In genomic region chr15:68228143-68228970, GRCh38 we compare ENCODE assay signal across 8 cellular contexts. TPM values are rescaled to one million over a fixed set of nuclear protein-coding genes. Genes with fewer than 3 reads are reported as not detected.
DNase-seq lines count a peak whose midpoint lies in the region; ATAC-seq, FAIRE-seq and TF ChIP-seq lines count a peak whose summit lies in the region.

No MANE protein-coding gene starts in this region.

- no peak for TF ChIP-seq POLR2A in K562 (conservative IDR thresholded peaks at IDR 0.05)

- peaks cover 18% of the 10 kb centered on the region for H4K20me1 ChIP-seq in K562 (replicated peaks; ENCODE audit: control insufficient read depth, insufficient read depth, low read length)

- peaks cover under 1% of the 10 kb centered on the region; the same call in 1 of the 2 replicates for H3K9me3 ChIP-seq in ES-I3 (ENCODE audit: control insufficient read depth, insufficient read depth, low read length)
- no peaks in the 10 kb centered on the region for H3K9me3 ChIP-seq in MG63
- H3K9me3 ChIP-seq in K562 (replicated peaks; ENCODE audit: control insufficient read depth, insufficient read depth, low read depth, low read length), result no peaks in the 10 kb centered on the region
- H3K9me3 ChIP-seq in liver (ENCODE audit: control insufficient read depth in 4 of 4, low read length in 3 of 4), result no peaks in the 10 kb centered on the region

- H3K27ac ChIP-seq in K562 (ENCODE audit: extremely low read depth, low read depth, low read length) (peak overlapping the region; percentile 95), liver (ENCODE audit: low read depth in 1 of 2, low read length in 2 of 2) (no peak overlapping the region)

- peaks cover 2% of the 10 kb centered on the region for H3K9me1 ChIP-seq in K562 (ENCODE audit: control insufficient read depth, insufficient read depth, low read length)

- H3K4me1 Mint-ChIP-seq in type B pancreatic cell (ENCODE audit: unreplicated experiment), result peaks cover 39% of the 10 kb centered on the region

- H3K4me2 ChIP-seq in K562 (ENCODE audit: insufficient read depth, low read length), result peak overlapping the region; percentile 99

- H3K4me3 Mint-ChIP-seq in type B pancreatic cell, result peak overlapping the region; percentile 94

- CTCF ChIA-PET in K562 (lab: Yijun Ruan, JAX; ENCODE audit: low intra/inter-chr PET ratio), result no interaction called here

- in situ Hi-C loops in K562 (cut with MboI), result no loop called here

- H3K27me3 Mint-ChIP-seq in type B pancreatic cell, result peaks cover 4% of the 10 kb centered on the region

- FAIRE-seq in K562 (lab: Jason Lieb, UNC), result peak; percentile 64

- H3K4me3 ChIP-seq in MG63, result peak overlapping the region; percentile 97
- peak overlapping the region; percentile 93 for H3K4me3 ChIP-seq in K562
- peak overlapping the region; percentile 64 to 87 (median 87) for H3K4me3 ChIP-seq in liver (ENCODE audit: low read depth in 1 of 3, low read length in 3 of 3)

- TF ChIP-seq CTCF in K562 (IDR thresholded peaks at IDR 0.05 in 2 of 3, conservative IDR thresholded peaks at IDR 0.05 in 1 of 3; ENCODE audit: insufficient read depth in 2 of 3, low read depth in 1 of 3, low read length in 3 of 3) (no peak), liver (IDR thresholded peaks at IDR 0.05; ENCODE audit: low read depth, low read length, missing input control) (no peak), type B pancreatic cell (conservative IDR thresholded peaks at IDR 0.05) (no peak)

- H2AFZ ChIP-seq in K562 (ENCODE audit: low read depth, low read length), result peak overlapping the region; percentile 91

- POLR2A ChIA-PET in K562 (lab: Yijun Ruan, JAX), result interaction anchor here (0.6 to 2.7 kb wide), 12 partner anchors 8 to 822 kb away, joined by 3 to 18 read pairs (median 3); partner anchors contain the start of gene FEM1B

- no peaks in the 10 kb centered on the region for H3K9me3 Mint-ChIP-seq in type B pancreatic cell

- no peaks in the 10 kb centered on the region for H3K27me3 ChIP-seq in MG63
- no peaks in the 10 kb centered on the region for H3K27me3 ChIP-seq in K562 (ENCODE audit: control insufficient read depth in 2 of 2, insufficient read depth in 2 of 2, low read length in 2 of 2)
- H3K27me3 ChIP-seq in liver (ENCODE audit: control insufficient read depth in 4 of 4, insufficient read depth in 4 of 4, low read length in 3 of 4), result no peaks in the 10 kb centered on the region

- intact Hi-C loops in K562 (cut with micrococcal nuclease), result no loop called here

- BruUV-seq in K562 (replicated peaks; lab: Mats Ljungman, UMichigan), result TSS peak; percentile 61

- H3K27ac Mint-ChIP-seq in type B pancreatic cell, result peak overlapping the region; percentile 91

- WGBS in K562 (ENCODE audit: insufficient coverage, low coverage, missing lambda C conversion rate), result 2% methylated on average over 25 of the region's 25 CpGs
- 43% methylated on average over 25 of the region's 25 CpGs for WGBS in liver

- peak overlapping the region; percentile 88 for H3K9ac ChIP-seq in ES-I3 (ENCODE audit: low read depth, low read length)
- H3K9ac ChIP-seq in K562 (ENCODE audit: insufficient read depth in 1 of 2, low read depth in 2 of 2, low read length in 2 of 2), result peak overlapping the region; percentile 88 to 99
- H3K9ac ChIP-seq in liver (ENCODE audit: low read depth in 1 of 2, low read length in 2 of 2), result peak overlapping the region; percentile 19 to 30

- peaks cover 61% of the 10 kb centered on the region for H3K79me2 ChIP-seq in K562 (ENCODE audit: control insufficient read depth, insufficient read depth, low read length)

- TF ChIP-seq EP300 in K562 (IDR thresholded peaks at IDR 0.05; ENCODE audit: low read length), result no peak

- peak; percentile 10 for ATAC-seq in K562
- ATAC-seq in HG03342 (IDR thresholded peaks at IDR 0.05; ENCODE audit: unreplicated experiment), result no peak
- no peak for ATAC-seq in GM18498 (IDR thresholded peaks at IDR 0.05; ENCODE audit: unreplicated experiment)

- H3K36me3 Mint-ChIP-seq in type B pancreatic cell, result peaks cover 6% of the 10 kb centered on the region

- H3K4me1 ChIP-seq in ES-I3 (ENCODE audit: insufficient read depth, low read length) (peaks cover 7% of the 10 kb centered on the region; the same call in 1 of the 2 replicates), K562 (replicated peaks in 1 of 2; ENCODE audit: control insufficient read depth in 2 of 2, insufficient read depth in 2 of 2, low read length in 2 of 2) (peaks cover 29 to 36% of the 10 kb centered on the region in 2 experiments), liver (ENCODE audit: control insufficient read depth in 4 of 4, insufficient read depth in 4 of 4, low read length in 3 of 4) (peaks cover 8 to 32% (median 24%) of the 10 kb centered on the region in 4 donors)

- DNase-seq in MG63, result peak; percentile 38
- DNase-seq in K562 (ENCODE audit: extremely low read depth in 1 of 4, low spot score in 3 of 4), result peak in 3 of 4 experiments; percentile 28 to 50 (median 29)
- peak; percentile 62 for DNase-seq in type B pancreatic cell (ENCODE audit: extremely low spot score, unreplicated experiment)
- DNase-seq in HPDE6-E6E7 (ENCODE audit: extremely low spot score), result no peak

- no peaks in the 10 kb centered on the region for H3K36me3 ChIP-seq in ES-I3 (ENCODE audit: insufficient read depth, low read length)
- H3K36me3 ChIP-seq in MG63, result peaks cover 35% of the 10 kb centered on the region
- H3K36me3 ChIP-seq in K562 (ENCODE audit: control insufficient read depth, insufficient read depth, low read length), result peaks cover 25% of the 10 kb centered on the region
- H3K36me3 ChIP-seq in liver (ENCODE audit: control insufficient read depth in 4 of 4, insufficient read depth in 3 of 4, low read depth in 1 of 4, low read length in 3 of 4), result no peaks in the 10 kb centered on the region

- TF ChIP-seq RAD21 in K562 (CRISPR knock-in tag; conservative IDR thresholded peaks at IDR 0.05 in 1 of 2, IDR thresholded peaks at IDR 0.05 in 1 of 2), result no peak
- TF ChIP-seq RAD21 in liver (IDR thresholded peaks at IDR 0.05), result no peak

RNA-seq across cellular contexts. Expression of gene CLN6, which starts 1.2 kb away (rescaled TPM):
- total RNA-seq in MG63 (2014; rRNA removed; shearing (Covaris generic); ENCODE audit: low replicate concordance), result 29.5 and 38.8 TPM in 2 replicates
- total RNA-seq in K562 (2011; cell fraction: chromatin; rRNA removed; ENCODE audit: low replicate concordance), result 161 and 267 TPM in 2 replicates
- 171 and 189 TPM in 2 replicates for total RNA-seq in K562 (2011; cell fraction: nucleolus; rRNA removed)
- 182 and 254 TPM in 2 replicates for total RNA-seq in K562 (2011; cell fraction: nucleoplasm; rRNA removed)
- 25.8 and 32.5 TPM in 2 replicates for total RNA-seq in K562 (2014; rRNA removed)
- 22.3 and 24.8 TPM in 2 replicates for total RNA-seq in K562 (2014; rRNA removed; fragmentation: Illumina TruSeq; extraction: Trizol)
- total RNA-seq in K562 (2015; rRNA removed; fragmentation: Illumina TruSeq; extraction: Trizol), result 34.8 and 39.3 TPM in 2 replicates
- total RNA-seq in K562 (2021), result 51.6 and 53.3 TPM in 2 replicates
- 46.0 and 47.3 TPM in 2 replicates for polyA plus RNA-seq in K562 (2011; rRNA removed)
- polyA plus RNA-seq in K562 (2011; cell fraction: cytosol; rRNA removed), result 70.0 and 134 TPM in 2 replicates
- polyA plus RNA-seq in K562 (2011; cell fraction: nucleus; rRNA removed), result 68.6 and 106 TPM in 2 replicates
- polyA plus RNA-seq in K562 (2012), result 36.7 and 38.9 TPM in 2 replicates
- 42.6 and 49.8 TPM in 2 replicates for polyA plus RNA-seq in K562 (2014; fragmentation: Illumina TruSeq; extraction: Trizol)
- polyA plus RNA-seq in K562 (2014; fragmentation: Nextera tagmentation; extraction: Ambion mirVana), result under 1 TPM; 0.71 to 0.77 TPM
- polyA plus RNA-seq in K562 (2014; rRNA removed), result 47.5 and 60.1 TPM in 2 replicates
- polyA minus RNA-seq in K562 (2011; rRNA and poly(A)+ RNA removed), result 60.0 and 111 TPM in 2 replicates
- polyA minus RNA-seq in K562 (2011; cell fraction: cytosol; rRNA and poly(A)+ RNA removed), result 26.9 and 47.0 TPM in 2 replicates
- 38.7 and 49.0 TPM in 2 replicates for polyA minus RNA-seq in K562 (2011; cell fraction: nucleus; rRNA and poly(A)+ RNA removed)
- 10 to 100 TPM; 17.4 to 21.2 TPM for total RNA-seq in liver
- 10 to 100 TPM in 1 of 2 donors, 1 to 10 TPM in 1; 7.2 to 13.3 TPM for polyA plus RNA-seq in liver
- 29.5 and 43.0 TPM in 2 replicates for total RNA-seq in type B pancreatic cell (ENCODE audit: low replicate concordance)

RNA-seq across cellular contexts. Expression of gene CALML4, which starts 23.2 kb away (rescaled TPM):
- 0.82 and 3.3 TPM in 2 replicates for total RNA-seq in MG63 (2014; rRNA removed; shearing (Covaris generic); ENCODE audit: low replicate concordance)
- 41.4 and 49.7 TPM in 2 replicates for total RNA-seq in K562 (2011; cell fraction: chromatin; rRNA removed; ENCODE audit: low replicate concordance)
- 19.3 and 20.3 TPM in 2 replicates for total RNA-seq in K562 (2011; cell fraction: nucleolus; rRNA removed)
- total RNA-seq in K562 (2011; cell fraction: nucleoplasm; rRNA removed), result 29.4 and 47.2 TPM in 2 replicates
- total RNA-seq in K562 (2014; rRNA removed), result 7.6 and 8.7 TPM in 2 replicates
- 15.5 and 19.8 TPM in 2 replicates for total RNA-seq in K562 (2014; rRNA removed; fragmentation: Illumina TruSeq; extraction: Trizol)
- total RNA-seq in K562 (2015; rRNA removed; fragmentation: Illumina TruSeq; extraction: Trizol), result 16.7 and 17.4 TPM in 2 replicates
- 6.3 and 6.5 TPM in 2 replicates for total RNA-seq in K562 (2021)
- polyA plus RNA-seq in K562 (2011; rRNA removed), result 16.9 and 18.2 TPM in 2 replicates
- polyA plus RNA-seq in K562 (2011; cell fraction: cytosol; rRNA removed), result 2.6 and 3.5 TPM in 2 replicates
- 11.0 and 16.7 TPM in 2 replicates for polyA plus RNA-seq in K562 (2011; cell fraction: nucleus; rRNA removed)
- 6.4 and 11.6 TPM in 2 replicates for polyA plus RNA-seq in K562 (2012)
- polyA plus RNA-seq in K562 (2014; fragmentation: Illumina TruSeq; extraction: Trizol), result 20.8 and 24.4 TPM in 2 replicates
- polyA plus RNA-seq in K562 (2014; fragmentation: Nextera tagmentation; extraction: Ambion mirVana), result 1 to 10 TPM; 2.8 to 3.8 TPM
- polyA plus RNA-seq in K562 (2014; rRNA removed), result 15.6 and 30.6 TPM in 2 replicates
- 6.1 and 7.6 TPM in 2 replicates for polyA minus RNA-seq in K562 (2011; rRNA and poly(A)+ RNA removed)
- 0.73 and 1.2 TPM in 2 replicates for polyA minus RNA-seq in K562 (2011; cell fraction: cytosol; rRNA and poly(A)+ RNA removed)
- 3.6 and 6.1 TPM in 2 replicates for polyA minus RNA-seq in K562 (2011; cell fraction: nucleus; rRNA and poly(A)+ RNA removed)
- total RNA-seq in liver, result 1 to 10 TPM; 6.2 to 8.0 TPM
- 1 to 10 TPM; 3.6 to 6.8 TPM for polyA plus RNA-seq in liver
- 8.9 and 9.4 TPM in 2 replicates for total RNA-seq in type B pancreatic cell (ENCODE audit: low replicate concordance)

RNA-seq across cellular contexts. Expression of gene FEM1B, which starts 49.2 kb away (rescaled TPM):
- 35.2 and 41.3 TPM in 2 replicates for total RNA-seq in MG63 (2014; rRNA removed; shearing (Covaris generic); ENCODE audit: low replicate concordance)
- total RNA-seq in K562 (2011; cell fraction: chromatin; rRNA removed; ENCODE audit: low replicate concordance), result 56.6 and 67.0 TPM in 2 replicates
- 22.5 and 38.2 TPM in 2 replicates for total RNA-seq in K562 (2011; cell fraction: nucleolus; rRNA removed)
- total RNA-seq in K562 (2011; cell fraction: nucleoplasm; rRNA removed), result 31.6 and 32.1 TPM in 2 replicates
- total RNA-seq in K562 (2014; rRNA removed) (18.0 and 19.7 TPM in 2 replicates), K562 (2014; rRNA removed; fragmentation: Illumina TruSeq; extraction: Trizol) (35.3 and 40.3 TPM in 2 replicates), K562 (2015; rRNA removed; fragmentation: Illumina TruSeq; extraction: Trizol) (30.4 and 34.7 TPM in 2 replicates), K562 (2021) (32.2 and 42.1 TPM in 2 replicates), liver (10 to 100 TPM; 27.7 to 39.5 TPM), type B pancreatic cell (ENCODE audit: low replicate concordance) (54.2 and 63.1 TPM in 2 replicates)
- polyA plus RNA-seq in K562 (2011; rRNA removed) (58.3 and 61.6 TPM in 2 replicates), K562 (2014; fragmentation: Illumina TruSeq; extraction: Trizol) (20.1 and 22.3 TPM in 2 replicates), K562 (2014; fragmentation: Nextera tagmentation; extraction: Ambion mirVana) (1 to 10 TPM; 5.9 to 6.5 TPM), K562 (2014; rRNA removed) (12.0 and 14.0 TPM in 2 replicates), liver (1 to 10 TPM; 6.2 to 8.0 TPM)
- polyA plus RNA-seq in K562 (2011; cell fraction: cytosol; rRNA removed), result 24.2 and 31.0 TPM in 2 replicates
- polyA plus RNA-seq in K562 (2011; cell fraction: nucleus; rRNA removed), result 36.5 and 41.2 TPM in 2 replicates
- polyA plus RNA-seq in K562 (2012), result 14.2 and 14.3 TPM in 2 replicates
- polyA minus RNA-seq in K562 (2011; rRNA and poly(A)+ RNA removed), result 182 and 215 TPM in 2 replicates
- polyA minus RNA-seq in K562 (2011; cell fraction: cytosol; rRNA and poly(A)+ RNA removed), result 79.5 and 101 TPM in 2 replicates
- polyA minus RNA-seq in K562 (2011; cell fraction: nucleus; rRNA and poly(A)+ RNA removed), result 19.3 and 38.7 TPM in 2 replicates

Comparison
In these comparisons a context has a peak if more than half of its experiments do, and no peak if none do; other contexts are left out.
1. H3K9ac ChIP-seq: peak in every context shown above with its lines; median percentile 94 in K562; 88 in ES-I3; 24 in liver.